Comparison of ENCODE assay signal across 16 cellular contexts in the genomic region with DNA sequence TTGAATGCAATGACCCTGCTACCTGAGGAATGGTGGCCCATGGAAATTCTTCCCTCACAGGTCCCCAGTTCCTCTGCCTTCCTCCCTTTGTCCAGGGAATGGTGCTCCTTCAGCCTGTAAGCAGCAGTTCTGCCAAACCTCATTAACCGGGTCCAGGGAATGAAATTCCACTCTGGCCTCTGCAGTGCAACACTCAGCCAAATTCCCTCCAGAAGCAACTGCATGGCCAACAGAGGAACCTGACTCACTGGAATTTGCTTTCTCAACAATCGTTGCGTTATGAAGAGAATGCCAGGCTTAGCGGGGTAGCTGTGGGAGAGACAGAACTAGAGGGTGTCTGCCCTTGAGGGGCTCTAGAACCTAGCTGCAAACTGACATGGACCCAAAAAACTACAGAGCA.
DNase-seq lines count a peak whose midpoint lies in the region; ATAC-seq and TF ChIP-seq lines count a peak whose summit lies in the region.
"Had no signal": no experiment of that assay in that cellular context is flagged by ENCODE, and none has a peak within 500 bp of the region (broad histone marks: within the 10 kb centered on the region; RNA-seq: fewer than 3 reads in every experiment).

No MANE protein-coding gene starts in this region.

- H3K27ac ChIP-seq in right cardiac atrium (ENCODE audit: low read length) = no peak overlapping the region
- H3K27ac ChIP-seq: right lobe of liver had no signal

- H3K4me1 Mint-ChIP-seq in MCF 10A (ENCODE audit: insufficient read depth, unreplicated experiment) = peaks cover 11% of the 10 kb centered on the region

- H3K9me3 Mint-ChIP-seq in MCF 10A (ENCODE audit: unreplicated experiment) = no peaks in the 10 kb centered on the region
- H3K9me3 Mint-ChIP-seq: CD4-positive, alpha-beta T cell had no signal

- no peaks in the 10 kb centered on the region for H3K9me3 ChIP-seq in right cardiac atrium (ENCODE audit: control insufficient read depth, low read length)
- H3K9me3 ChIP-seq: right lobe of liver had no signal

- DNase-seq in ELR (ENCODE audit: low read depth) = peak; percentile 10
- DNase-seq in MCF 10A (ENCODE audit: unreplicated experiment) = peak; percentile 77
- DNase-seq in right cardiac atrium = peak in 2 of 3 donors; percentile 46 to 55
- no peak for DNase-seq in sciatic nerve (ENCODE audit: low spot score)
- DNase-seq in epidermal melanocyte (ENCODE audit: insufficient read length, low spot score) = no peak
- no peak for DNase-seq in stimulated activated naive CD4-positive, alpha-beta T cell treated with Interleukin-2 at 50 U/mL for 16 hours (lab: John Stamatoyannopoulos, UW)
- DNase-seq in AML-193 (lab: John Stamatoyannopoulos, UW) = no peak
- DNase-seq: activated CD4-positive, alpha-beta T cell treated with anti-CD3 and anti-CD28 coated beads, Interleukin-2, amount 50 U/mL, for 1 hour; activated effector memory CD4-positive, alpha-beta T cell treated with Interleukin-2 at 50 U/mL for 16 hours; CD4-positive, alpha-beta T cell; H7; NCI-H2029; T-helper 1 cell had no signal

- WGBS in right cardiac atrium = 35% methylated on average over 4 of the region's 4 CpGs

- POLR2A ChIA-PET in MCF 10A (lab: Yijun Ruan, JAX) = interaction anchor here (0.9 kb wide), 1 partner anchor 62 kb away, joined by 3 read pairs; no protein-coding TSS in a partner anchor

- intact Hi-C loops in MCF 10A (cut with micrococcal nuclease) = no loop called here
- intact Hi-C loops in right cardiac atrium (cut with DNase I) = no loop called here
- intact Hi-C loops in sciatic nerve (cut with DNase I) = no loop called here

- peaks cover 4% of the 10 kb centered on the region for H3K4me1 ChIP-seq in right cardiac atrium (ENCODE audit: control insufficient read depth, insufficient read depth, low read length)

- no peaks in the 10 kb centered on the region for H3K36me3 Mint-ChIP-seq in MCF 10A (ENCODE audit: insufficient read depth, unreplicated experiment)

- no peak for TF ChIP-seq CTCF in MCF 10A (IDR thresholded peaks at IDR 0.05; ENCODE audit: unreplicated experiment)

- CTCF ChIA-PET in MCF 10A (lab: Yijun Ruan, JAX) = interaction anchor here (0.8 kb wide), 1 partner anchor 309 kb away, joined by 3 read pairs; no protein-coding TSS in a partner anchor

- H3K27me3 Mint-ChIP-seq in MCF 10A (ENCODE audit: insufficient read depth, unreplicated experiment) = peaks cover 40% of the 10 kb centered on the region
- H3K27me3 Mint-ChIP-seq: CD4-positive, alpha-beta T cell had no signal

- no peaks in the 10 kb centered on the region for H3K27me3 ChIP-seq in right cardiac atrium (ENCODE audit: control insufficient read depth, insufficient read depth)
- H3K27me3 ChIP-seq: right lobe of liver had no signal

- ATAC-seq in right cardiac atrium (peak; percentile 69 to 74), sciatic nerve (peak; percentile 61), HG03469 (IDR thresholded peaks at IDR 0.05; ENCODE audit: unreplicated experiment) (no peak)
- ATAC-seq: K562 had no signal

- no peak overlapping the region for H3K27ac Mint-ChIP-seq in MCF 10A (ENCODE audit: low read depth, unreplicated experiment)
- H3K27ac Mint-ChIP-seq: CD4-positive, alpha-beta T cell had no signal

- BruUV-seq in MCF 10A (replicated peaks; lab: Mats Ljungman, UMichigan) = no TSS peak

- no peak overlapping the region for H3K4me3 Mint-ChIP-seq in MCF 10A (ENCODE audit: unreplicated experiment)
- H3K4me3 Mint-ChIP-seq: CD4-positive, alpha-beta T cell had no signal

- H3K4me3 ChIP-seq in right cardiac atrium (ENCODE audit: low read length) = no peak overlapping the region
- H3K4me3 ChIP-seq: K562, right lobe of liver had no signal

Comparison
In these comparisons a context has a peak if more than half of its experiments do, and no peak if none do; other contexts are left out.
1. DNase-seq: peak in ELR (single experiment), MCF 10A (single experiment) and right cardiac atrium (2 of 3); none in sciatic nerve (single experiment), epidermal melanocyte (single experiment), stimulated activated naive CD4-positive, alpha-beta T cell treated with Interleukin-2 at 50 U/mL for 16 hours (single experiment) and AML-193 (0 of 2).